ENCODE assay signal across 1 cellular context in genomic region chr12:113098428-113099028, GRCh38.
TF ChIP-seq lines count a peak whose summit lies in the region.

No MANE protein-coding gene starts in this region.

TF ChIP-seq in GM12878, 131 proteins besides CTCF, POLR2A, EP300 and RAD21 (continued from another document and continues in another):
- TF ChIP-seq ATF3 (IDR thresholded peaks at IDR 0.05; ENCODE audit: borderline replicate concordance, extremely low read depth, low read depth, low read length) (peak; percentile 15; the same call in 1 of the 2 replicates), SREBF1 (IDR thresholded peaks at IDR 0.05; ENCODE audit: low read length) (no peak), ZNF622 (IDR thresholded peaks at IDR 0.05) (no peak), KDM1A (IDR thresholded peaks at IDR 0.05; ENCODE audit: borderline replicate concordance) (no peak), POU2F2 (IDR thresholded peaks at IDR 0.05; ENCODE audit: borderline replicate concordance, low read depth, low read length) (0 out of 3 replicates have a peak, but pooled peaks have one; percentile 45), MEF2B (IDR thresholded peaks at IDR 0.05; ENCODE audit: partially characterized antibody, poor library complexity, severe bottlenecking) (peak; percentile 9), SRF (IDR thresholded peaks at IDR 0.05; ENCODE audit: low read depth in 2 of 2, low read length in 2 of 2) (no peak), SMAD5 (IDR thresholded peaks at IDR 0.05; ENCODE audit: low read depth) (no peak), CREB1 (IDR thresholded peaks at IDR 0.05; ENCODE audit: low read depth) (no peak), MAX (IDR thresholded peaks at IDR 0.05; ENCODE audit: low read depth, low read length) (no peak), RUNX3 (IDR thresholded peaks at IDR 0.05; ENCODE audit: low read length) (peak; percentile 48), TAF1 (IDR thresholded peaks at IDR 0.05; ENCODE audit: borderline replicate concordance, low read depth, low read length) (no peak), RELA (IDR thresholded peaks at IDR 0.05; ENCODE audit: borderline replicate concordance, partially characterized antibody) (no peak), ZBTB33 (IDR thresholded peaks at IDR 0.05) (no peak), RFX5 (IDR thresholded peaks at IDR 0.05; ENCODE audit: low read depth, low read length) (no peak), BMI1 (IDR thresholded peaks at IDR 0.05; ENCODE audit: borderline replicate concordance) (no peak), EED (IDR thresholded peaks at IDR 0.05; ENCODE audit: low read depth) (no peak), TCF7 (IDR thresholded peaks at IDR 0.05; ENCODE audit: borderline replicate concordance) (no peak), SPI1 (IDR thresholded peaks at IDR 0.05; ENCODE audit: borderline replicate concordance, insufficient read depth, low read depth, low read length) (no peak), NR2C1 (IDR thresholded peaks at IDR 0.05) (no peak), SREBF2 (IDR thresholded peaks at IDR 0.05; ENCODE audit: low read length) (no peak), USF1 (IDR thresholded peaks at IDR 0.05; ENCODE audit: borderline replicate concordance, extremely low read length, insufficient read depth, low read depth, low read length) (no peak), HSF1 (IDR thresholded peaks at IDR 0.05; ENCODE audit: low read depth, low read length) (no peak), NFYA (IDR thresholded peaks at IDR 0.05; ENCODE audit: borderline replicate concordance, low read depth, low read length) (no peak), CHD1 (IDR thresholded peaks at IDR 0.05; ENCODE audit: low read depth, low read length) (no peak), SKIL (IDR thresholded peaks at IDR 0.05; ENCODE audit: low read depth, poor library complexity, severe bottlenecking) (peak; percentile 16), ZBTB11 (CRISPR knock-in tag; IDR thresholded peaks at IDR 0.05) (no peak), YY1 (IDR thresholded peaks at IDR 0.05; ENCODE audit: low read depth, low read length) (peak; percentile 45; the same call in 1 of the 2 replicates), ATF2 (IDR thresholded peaks at IDR 0.05; ENCODE audit: low read length) (no peak), E2F8 (IDR thresholded peaks at IDR 0.05; ENCODE audit: low read depth, partially characterized antibody) (no peak), EZH2 (IDR thresholded peaks at IDR 0.05; ENCODE audit: borderline replicate concordance, control insufficient read depth, low read depth, low read length) (no peak), SMARCA5 (IDR thresholded peaks at IDR 0.05) (0 out of 2 replicates have a peak, but pooled peaks have one; percentile 48), POLR2AphosphoS2 (IDR thresholded peaks at IDR 0.05; ENCODE audit: low read depth, low read length) (peak; percentile 32; the same call in 1 of the 2 replicates), IRF4 (IDR thresholded peaks at IDR 0.05; ENCODE audit: low read depth, low read length) (0 out of 2 replicates have a peak, but pooled peaks have one; percentile 10), GATAD2B (conservative IDR thresholded peaks at IDR 0.05; ENCODE audit: low read depth) (no peak), SUPT20H (IDR thresholded peaks at IDR 0.05; ENCODE audit: borderline replicate concordance, control insufficient read depth, low read depth, low read length) (no peak), NRF1 (conservative IDR thresholded peaks at IDR 0.05; ENCODE audit: low read depth, low read length) (no peak), MTA3 (IDR thresholded peaks at IDR 0.05; ENCODE audit: borderline replicate concordance, low read length) (no peak), E4F1 (IDR thresholded peaks at IDR 0.05; ENCODE audit: borderline replicate concordance, partially characterized antibody) (no peak), MYB (IDR thresholded peaks at IDR 0.05; ENCODE audit: borderline replicate concordance, low read depth, low read length) (no peak), ZSCAN29 (IDR thresholded peaks at IDR 0.05) (no peak), LARP7 (IDR thresholded peaks at IDR 0.05) (0 out of 2 replicates have a peak, but pooled peaks have one; percentile 28)
